Comparison of ENCODE assay signal across 9 cellular contexts in genomic region chr2:1843646-1844045, GRCh38.
"Had no signal": no experiment of that assay in that cellular context is flagged by ENCODE, and none has a peak within 500 bp of the region (broad histone marks: within the 10 kb centered on the region; RNA-seq: fewer than 3 reads in every experiment).

No MANE protein-coding gene starts in this region.

- ATAC-seq: HCT116, K562 had no signal

- FAIRE-seq: K562 had no signal

- H3K27ac ChIP-seq: GM23248, HL-60 had no signal

- H3K4me1 ChIP-seq: HAP-1 had no signal

- H3K9me3 ChIP-seq: HAP-1 had no signal

- H2AFZ ChIP-seq: GM23248 had no signal

- H3K9ac ChIP-seq: GM23248 had no signal

- H3K36me3 ChIP-seq: HAP-1 had no signal

- H3K4me3 ChIP-seq: GM23248, HAP-1, K562 had no signal

- DNase-seq: GM23248, GOT3, H7, HFFc6, IMR-90 had no signal
